In the genomic region with DNA sequence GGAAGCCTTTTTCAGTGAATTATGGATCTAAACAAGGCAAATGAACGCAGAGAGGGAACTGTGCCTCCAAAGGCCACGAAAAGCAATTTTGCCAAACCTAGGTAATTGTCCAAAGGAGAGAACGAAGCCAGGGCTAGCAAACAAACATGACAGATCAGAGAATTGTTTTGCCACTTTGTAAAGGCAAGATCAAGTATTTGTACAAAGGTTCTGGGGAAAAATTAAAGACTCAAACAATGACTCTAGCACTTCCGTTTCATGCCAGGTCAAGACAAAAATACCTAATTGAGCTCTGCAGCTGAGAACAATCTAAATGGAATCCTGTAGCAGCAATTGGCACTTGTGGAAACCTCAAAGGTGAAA, we compare ENCODE assay signal across 11 cellular contexts. TPM values are rescaled to one million over a fixed set of nuclear protein-coding genes. Genes with fewer than 3 reads are reported as not detected.
DNase-seq lines count a peak whose midpoint lies in the region; ATAC-seq and TF ChIP-seq lines count a peak whose summit lies in the region.
"Had no signal": no experiment of that assay in that cellular context is flagged by ENCODE, and none has a peak within 500 bp of the region (broad histone marks: within the 10 kb centered on the region; RNA-seq: fewer than 3 reads in every experiment).

No MANE protein-coding gene starts in this region.

- POLR2A ChIA-PET in activated naive CD8-positive, alpha-beta T cell treated with anti-CD3 and anti-CD28 coated beads, Interleukin-2, amount 10 ng/mL, durations not matched to agents 7 days and 5 days (lab: Charles Lee), result no interaction called here

- H3K4me2 ChIP-seq in hepatocyte, result no peak overlapping the region

- WGBS in hepatocyte (ENCODE audit: low lambda C conversion rate, missing lambda C conversion rate), result 80% methylated on average over 4 of the region's 4 CpGs
- 60% methylated on average over 4 of the region's 4 CpGs for WGBS in urinary bladder

- H3K27ac ChIP-seq in hepatocyte (peak overlapping the region; percentile 48), urinary bladder (ENCODE audit: low read depth) (peak overlapping the region; percentile 52)
- H3K27ac ChIP-seq: C4-2B had no signal

- H3K27me3 Mint-ChIP-seq in activated naive CD8-positive, alpha-beta T cell treated with anti-CD3 and anti-CD28 coated beads, Interleukin-2, amount 10 ng/mL, durations not matched to agents 7 days and 5 days, result peaks cover 4% of the 10 kb centered on the region
- H3K27me3 Mint-ChIP-seq in activated naive CD8-positive, alpha-beta T cell treated with anti-CD3 and anti-CD28 coated beads, Interleukin-2, amount 50 U/mL, for 24 hours, result peaks cover 14% of the 10 kb centered on the region

- H3K27ac Mint-ChIP-seq in activated naive CD8-positive, alpha-beta T cell treated with anti-CD3 and anti-CD28 coated beads, Interleukin-2, amount 10 ng/mL, durations not matched to agents 7 days and 5 days, result peak overlapping the region; percentile 36
- H3K27ac Mint-ChIP-seq in activated naive CD8-positive, alpha-beta T cell treated with anti-CD3 and anti-CD28 coated beads, Interleukin-2, amount 50 U/mL, for 24 hours, result no peak overlapping the region

- no peaks in the 10 kb centered on the region for H3K9me2 ChIP-seq in hepatocyte (replicated peaks; ENCODE audit: insufficient read depth)

- no peak overlapping the region for H2AFZ ChIP-seq in hepatocyte

- H3K36me3 ChIP-seq in hepatocyte (replicated peaks; ENCODE audit: insufficient read depth, low read depth), result no peaks in the 10 kb centered on the region
- no peaks in the 10 kb centered on the region for H3K36me3 ChIP-seq in urinary bladder (ENCODE audit: insufficient read depth)

- no peaks in the 10 kb centered on the region for H3K9me3 ChIP-seq in hepatocyte (ENCODE audit: low read depth)

- H3K9me3 Mint-ChIP-seq in activated naive CD8-positive, alpha-beta T cell treated with anti-CD3 and anti-CD28 coated beads, Interleukin-2, amount 10 ng/mL, durations not matched to agents 7 days and 5 days, result peaks cover 4% of the 10 kb centered on the region
- no peaks in the 10 kb centered on the region for H3K9me3 Mint-ChIP-seq in activated naive CD8-positive, alpha-beta T cell treated with anti-CD3 and anti-CD28 coated beads, Interleukin-2, amount 50 U/mL, for 24 hours

- H3K79me2 ChIP-seq in hepatocyte, result peaks cover 74% of the 10 kb centered on the region

- H3K36me3 Mint-ChIP-seq in activated naive CD8-positive, alpha-beta T cell treated with anti-CD3 and anti-CD28 coated beads, Interleukin-2, amount 10 ng/mL, durations not matched to agents 7 days and 5 days, result peaks cover 4% of the 10 kb centered on the region
- no peaks in the 10 kb centered on the region for H3K36me3 Mint-ChIP-seq in activated naive CD8-positive, alpha-beta T cell treated with anti-CD3 and anti-CD28 coated beads, Interleukin-2, amount 50 U/mL, for 24 hours (ENCODE audit: low read depth)

- no peak for ATAC-seq in activated naive CD8-positive, alpha-beta T cell treated with anti-CD3 and anti-CD28 coated beads, Interleukin-2, amount 10 ng/mL, durations not matched to agents 7 days and 5 days (ENCODE audit: low read depth)
- ATAC-seq in activated naive CD8-positive, alpha-beta T cell treated with anti-CD3 and anti-CD28 coated beads, Interleukin-2, amount 50 U/mL, for 24 hours, result no peak
- ATAC-seq in HG03039 (IDR thresholded peaks at IDR 0.05; ENCODE audit: unreplicated experiment) (no peak), GM18517 (IDR thresholded peaks at IDR 0.05; ENCODE audit: unreplicated experiment) (no peak), HG02970 (IDR thresholded peaks at IDR 0.05; ENCODE audit: low FRiP score, unreplicated experiment) (no peak)

- no peak for TF ChIP-seq CTCF in hepatocyte (IDR thresholded peaks at IDR 0.05; ENCODE audit: poor library complexity)

- DNase-seq in activated naive CD8-positive, alpha-beta T cell treated with anti-CD3 and anti-CD28 coated beads, Interleukin-2, amount 10 ng/mL, durations not matched to agents 7 days and 5 days, result no peak
- no peak for DNase-seq in activated naive CD8-positive, alpha-beta T cell treated with anti-CD3 and anti-CD28 coated beads, Interleukin-2, amount 50 U/mL, for 24 hours
- DNase-seq in NCI-H1417 (lab: John Stamatoyannopoulos, UW) (peak in 2 of 3 experiments; percentile 18 to 71), hepatocyte (ENCODE audit: low spot score) (no peak)
- DNase-seq: activated CD8-positive, alpha-beta memory T cell treated with anti-CD3 and anti-CD28 coated beads, Interleukin-2, amount 50 U/mL, for 48 hours; NCI-H1930 had no signal

- H4K20me1 ChIP-seq in hepatocyte (ENCODE audit: insufficient read depth, poor library complexity, severe bottlenecking), result no peaks in the 10 kb centered on the region

- H3K4me3 ChIP-seq in hepatocyte (no peak overlapping the region), urinary bladder (ENCODE audit: low read depth, low read length) (no peak overlapping the region)

- H3K27me3 ChIP-seq in hepatocyte, result no peaks in the 10 kb centered on the region

- H3K4me1 Mint-ChIP-seq in activated naive CD8-positive, alpha-beta T cell treated with anti-CD3 and anti-CD28 coated beads, Interleukin-2, amount 10 ng/mL, durations not matched to agents 7 days and 5 days, result peaks cover 30% of the 10 kb centered on the region
- H3K4me1 Mint-ChIP-seq in activated naive CD8-positive, alpha-beta T cell treated with anti-CD3 and anti-CD28 coated beads, Interleukin-2, amount 50 U/mL, for 24 hours, result peaks cover 21% of the 10 kb centered on the region

- no peaks in the 10 kb centered on the region for H3K4me1 ChIP-seq in hepatocyte (ENCODE audit: insufficient read depth)
- no peaks in the 10 kb centered on the region for H3K4me1 ChIP-seq in urinary bladder (ENCODE audit: insufficient read depth)

- H3K4me3 Mint-ChIP-seq in activated naive CD8-positive, alpha-beta T cell treated with anti-CD3 and anti-CD28 coated beads, Interleukin-2, amount 10 ng/mL, durations not matched to agents 7 days and 5 days, result no peak overlapping the region
- no peak overlapping the region for H3K4me3 Mint-ChIP-seq in activated naive CD8-positive, alpha-beta T cell treated with anti-CD3 and anti-CD28 coated beads, Interleukin-2, amount 50 U/mL, for 24 hours

RNA-seq across cellular contexts. Expression of gene RBM47, which starts 8.5 kb away (rescaled TPM):
- total RNA-seq in activated naive CD8-positive, alpha-beta T cell treated with anti-CD3 and anti-CD28 coated beads, Interleukin-2, amount 10 ng/mL, durations not matched to agents 7 days and 5 days, result 1 to 10 TPM; 2.7 to 3.1 TPM
- total RNA-seq in hepatocyte (126 and 137 TPM in 2 replicates), urinary bladder (18.6 TPM)
- polyA plus RNA-seq in hepatocyte (44.9 and 49.8 TPM in 2 replicates), urinary bladder (7.6 TPM)

Comparison
In these comparisons a context has a peak if more than half of its experiments do, and no peak if none do; other contexts are left out.
1. DNase-seq: peak in NCI-H1417 (2 of 3); none in activated naive CD8-positive, alpha-beta T cell treated with anti-CD3 and anti-CD28 coated beads, Interleukin-2, amount 10 ng/mL, durations not matched to agents 7 days and 5 days (single experiment), activated naive CD8-positive, alpha-beta T cell treated with anti-CD3 and anti-CD28 coated beads, Interleukin-2, amount 50 U/mL, for 24 hours (single experiment) and hepatocyte (single experiment).